Comparison of ENCODE assay signal across 17 cellular contexts in the genomic region with DNA sequence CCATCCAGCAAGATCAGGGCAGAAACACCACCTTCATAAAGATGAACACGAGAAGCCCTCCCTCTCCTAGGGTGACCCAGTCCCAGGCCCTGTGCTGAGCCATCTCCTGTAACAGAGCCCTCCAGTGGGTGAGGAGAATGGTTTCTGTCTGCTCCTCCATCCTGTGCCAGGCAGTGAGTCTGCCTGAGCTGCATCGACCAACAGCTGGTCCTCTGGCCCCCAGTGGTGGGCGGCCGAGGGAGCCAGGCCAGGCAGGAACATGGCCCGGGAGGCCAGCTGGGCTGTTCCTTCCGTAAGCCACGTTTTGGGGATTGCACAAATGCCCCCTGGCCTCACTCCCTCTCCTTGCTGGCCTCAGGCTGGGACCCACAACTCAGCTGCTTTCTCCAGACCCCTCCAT.
DNase-seq lines count a peak whose midpoint lies in the region; ATAC-seq and TF ChIP-seq lines count a peak whose summit lies in the region.
"Had no signal": no experiment of that assay in that cellular context is flagged by ENCODE, and none has a peak within 500 bp of the region (broad histone marks: within the 10 kb centered on the region; RNA-seq: fewer than 3 reads in every experiment).

No MANE protein-coding gene starts in this region.

- H3K27me3 Mint-ChIP-seq in activated CD4-positive, alpha-beta T cell treated with anti-CD3 and anti-CD28 coated beads, Interleukin-2, amount 10 ng/mL, durations not matched to agents 24 days and 14 days = peaks cover 3% of the 10 kb centered on the region

- H3K36me3 ChIP-seq in vagina (no peaks in the 10 kb centered on the region), hepatocyte (replicated peaks; ENCODE audit: insufficient read depth, low read depth) (no peaks in the 10 kb centered on the region)

- H3K9me3 Mint-ChIP-seq in activated CD4-positive, alpha-beta T cell treated with anti-CD3 and anti-CD28 coated beads, Interleukin-2, amount 10 ng/mL, durations not matched to agents 24 days and 14 days = peaks cover 4% of the 10 kb centered on the region

- H3K36me3 Mint-ChIP-seq in activated CD4-positive, alpha-beta T cell treated with anti-CD3 and anti-CD28 coated beads, Interleukin-2, amount 10 ng/mL, durations not matched to agents 24 days and 14 days (ENCODE audit: low read depth) = no peaks in the 10 kb centered on the region

- DNase-seq in left ventricle myocardium superior (no peak), Right ventricle myocardium superior (no peak), left lobe of liver (ENCODE audit: low spot score) (no peak), pons (ENCODE audit: low spot score) (peak; percentile 59), vagina (ENCODE audit: extremely low spot score in 2 of 2) (no peak), hepatocyte (ENCODE audit: low spot score) (no peak)
- no peak for DNase-seq in activated CD4-positive, alpha-beta T cell treated with anti-CD3 and anti-CD28 coated beads, Interleukin-2, amount 10 ng/mL, durations not matched to agents 24 days and 14 days
- DNase-seq: GDM1, IMR-90, Kasumi-1, MM.1S, NCI-H1092 treated with DMSO at 0.1 percent for 48 hours, NCI-H2081 treated with DMSO at 0.1 percent for 48 hours, SIG-M5 had no signal

- H3K4me1 ChIP-seq in vagina (peaks cover 43% of the 10 kb centered on the region), hepatocyte (ENCODE audit: insufficient read depth) (no peaks in the 10 kb centered on the region)

- H3K4me3 Mint-ChIP-seq in activated CD4-positive, alpha-beta T cell treated with anti-CD3 and anti-CD28 coated beads, Interleukin-2, amount 10 ng/mL, durations not matched to agents 24 days and 14 days = no peak overlapping the region

- H4K20me1 ChIP-seq in hepatocyte (ENCODE audit: insufficient read depth, poor library complexity, severe bottlenecking) = peaks cover 57% of the 10 kb centered on the region

- 91% methylated on average over 7 of the region's 7 CpGs for WGBS in hepatocyte (ENCODE audit: low lambda C conversion rate, missing lambda C conversion rate)

- TF ChIP-seq POLR2A in vagina (IDR thresholded peaks at IDR 0.05) = no peak

- intact Hi-C loops in left ventricle myocardium superior (cut with micrococcal nuclease) = no loop called here
- intact Hi-C loops in Right ventricle myocardium superior (cut with DNase I) = no loop called here
- intact Hi-C loops in vagina (cut with DNase I) = no loop called here
- intact Hi-C loops in activated CD4-positive, alpha-beta T cell treated with anti-CD3 and anti-CD28 coated beads, Interleukin-2, amount 10 ng/mL, durations not matched to agents 24 days and 14 days (cut with micrococcal nuclease) = no loop called here

- H3K27ac Mint-ChIP-seq in activated CD4-positive, alpha-beta T cell treated with anti-CD3 and anti-CD28 coated beads, Interleukin-2, amount 10 ng/mL, durations not matched to agents 24 days and 14 days = no peak overlapping the region

- peaks cover 94% of the 10 kb centered on the region for H3K79me2 ChIP-seq in hepatocyte

- H3K27me3 ChIP-seq in vagina (no peaks in the 10 kb centered on the region), hepatocyte (no peaks in the 10 kb centered on the region)
- H3K27me3 ChIP-seq: BLaER1 treated with 17β-estradiol and CSF1 and Interleukin-3, amounts not matched to agents 10 nM and 100 nM had no signal

- no peak overlapping the region for H2AFZ ChIP-seq in hepatocyte

- no peaks in the 10 kb centered on the region for H3K9me2 ChIP-seq in hepatocyte (replicated peaks; ENCODE audit: insufficient read depth)

- H3K4me3 ChIP-seq in vagina (no peak overlapping the region), hepatocyte (no peak overlapping the region)
- H3K4me3 ChIP-seq: BLaER1 treated with 17β-estradiol and CSF1 and Interleukin-3, amounts not matched to agents 10 nM and 100 nM; GM12878 had no signal

- H3K27ac ChIP-seq in vagina (peak overlapping the region; percentile 53), hepatocyte (no peak overlapping the region)
- H3K27ac ChIP-seq: BLaER1 treated with 17β-estradiol and CSF1 and Interleukin-3, amounts not matched to agents 10 nM and 100 nM had no signal

- H3K4me1 Mint-ChIP-seq in activated CD4-positive, alpha-beta T cell treated with anti-CD3 and anti-CD28 coated beads, Interleukin-2, amount 10 ng/mL, durations not matched to agents 24 days and 14 days = peaks cover 4% of the 10 kb centered on the region

- H3K4me2 ChIP-seq in hepatocyte = no peak overlapping the region

- no peaks in the 10 kb centered on the region for H3K9me3 ChIP-seq in vagina
- H3K9me3 ChIP-seq in hepatocyte (ENCODE audit: low read depth) = no peaks in the 10 kb centered on the region
- H3K9me3 ChIP-seq: BLaER1 treated with 17β-estradiol and CSF1 and Interleukin-3, amounts not matched to agents 10 nM and 100 nM had no signal

- ATAC-seq in left ventricle myocardium superior (peak; percentile 18), Right ventricle myocardium superior (ENCODE audit: poor library complexity) (no peak), left lobe of liver (peak; percentile 8), GM18858 (IDR thresholded peaks at IDR 0.05; ENCODE audit: unreplicated experiment) (no peak)
- ATAC-seq: GM12878 had no signal

- TF ChIP-seq CTCF in vagina (IDR thresholded peaks at IDR 0.05) (no peak), hepatocyte (IDR thresholded peaks at IDR 0.05; ENCODE audit: poor library complexity) (no peak)

Comparison
In these comparisons a context has a peak if more than half of its experiments do, and no peak if none do; other contexts are left out.
1. ATAC-seq: peak in left ventricle myocardium superior (single experiment) and left lobe of liver (single experiment); none in Right ventricle myocardium superior (single experiment) and GM18858 (single experiment).